ENCODE assay signal across 1 cellular context in genomic region chr10:58486821-58487220, GRCh38.
TF ChIP-seq lines count a peak whose summit lies in the region.

No MANE protein-coding gene starts in this region.

TF ChIP-seq in IMR-90, 13 proteins besides CTCF, POLR2A, EP300 and RAD21 (continued from another document):
- TF ChIP-seq ELK1 (IDR thresholded peaks at IDR 0.05; ENCODE audit: borderline replicate concordance, low read depth, low read length) (no peak), MXI1 (IDR thresholded peaks at IDR 0.05; ENCODE audit: borderline replicate concordance, low read depth, low read length) (no peak), MAZ (IDR thresholded peaks at IDR 0.05; ENCODE audit: borderline replicate concordance, low read depth, low read length) (no peak)
